In genomic region chr15:35595656-35596055, GRCh38 we compare ENCODE assay signal across 25 cellular contexts.
"Had no signal": no experiment of that assay in that cellular context is flagged by ENCODE, and none has a peak within 500 bp of the region (broad histone marks: within the 10 kb centered on the region; RNA-seq: fewer than 3 reads in every experiment).

No MANE protein-coding gene starts in this region.

- H3K9me3 ChIP-seq: adrenal gland, breast epithelium had no signal

- H3K4me1 Mint-ChIP-seq: activated CD4-positive, alpha-beta T cell treated with anti-CD3 and anti-CD28 coated beads for 36 hours; activated naive CD8-positive, alpha-beta T cell treated with anti-CD3 and anti-CD28 coated beads, Interleukin-2, amount 10 ng/mL, durations not matched to agents 7 days and 5 days; T-cell had no signal

- H3K27ac ChIP-seq: adrenal gland, breast epithelium, VCaP had no signal

- H3K4me3 ChIP-seq: adrenal gland, breast epithelium had no signal

- H3K27me3 Mint-ChIP-seq: activated naive CD8-positive, alpha-beta T cell treated with anti-CD3 and anti-CD28 coated beads, Interleukin-2, amount 10 ng/mL, durations not matched to agents 7 days and 5 days had no signal

- DNase-seq: activated CD4-positive, alpha-beta T cell treated with anti-CD3 and anti-CD28 coated beads for 36 hours; activated CD4-positive, alpha-beta T cell treated with anti-CD3 and anti-CD28 coated beads, Interleukin-2, amount 50 U/mL, for 1 hour; activated CD8-positive, alpha-beta memory T cell treated with anti-CD3 and anti-CD28 coated beads, Interleukin-2, amount 50 U/mL, for 4 hours; activated CD8-positive, alpha-beta T cell treated with anti-CD3 and anti-CD28 coated beads for 36 hours; activated naive CD4-positive, alpha-beta T cell treated with anti-CD3 and anti-CD28 coated beads, Interleukin-2, amount 50 U/mL, for 16 hours; activated naive CD8-positive, alpha-beta T cell treated with anti-CD3 and anti-CD28 coated beads, Interleukin-2, amount 10 ng/mL, durations not matched to agents 7 days and 5 days; activated T-cell treated with anti-CD3 and anti-CD28 coated beads, Interleukin-2, amount 50 U/mL, for 1 hour; adrenal gland; aorta; caudate nucleus; KG1; NCI-H1105; NCI-H1436; NCI-H1694 treated with DMSO at 0.1 percent for 48 hours; NCI-H2029 treated with DMSO at 0.1 percent for 48 hours; NCI-H345; NCI-H510A; NCI-H69; NK-92 treated with Interleukin-12 subunit alpha and Interleukin-12 subunit beta, amount 100 ng/mL, for 24 hours; SIG-M5; T-cell; T-helper 2 cell; T1000 had no signal

- ATAC-seq: activated CD4-positive, alpha-beta T cell treated with anti-CD3 and anti-CD28 coated beads for 36 hours; activated CD8-positive, alpha-beta T cell treated with anti-CD3 and anti-CD28 coated beads for 36 hours; T-cell had no signal

- H3K36me3 Mint-ChIP-seq: activated naive CD8-positive, alpha-beta T cell treated with anti-CD3 and anti-CD28 coated beads, Interleukin-2, amount 10 ng/mL, durations not matched to agents 7 days and 5 days; T-cell had no signal

- H3K4me3 Mint-ChIP-seq: activated CD4-positive, alpha-beta T cell treated with anti-CD3 and anti-CD28 coated beads for 36 hours; activated CD8-positive, alpha-beta T cell treated with anti-CD3 and anti-CD28 coated beads for 36 hours; activated naive CD8-positive, alpha-beta T cell treated with anti-CD3 and anti-CD28 coated beads, Interleukin-2, amount 10 ng/mL, durations not matched to agents 7 days and 5 days; T-cell had no signal

- H3K27me3 ChIP-seq: adrenal gland, breast epithelium had no signal

- H3K36me3 ChIP-seq: adrenal gland, breast epithelium had no signal

- H3K27ac Mint-ChIP-seq: activated CD4-positive, alpha-beta T cell treated with anti-CD3 and anti-CD28 coated beads for 36 hours; activated CD8-positive, alpha-beta T cell treated with anti-CD3 and anti-CD28 coated beads for 36 hours; activated naive CD8-positive, alpha-beta T cell treated with anti-CD3 and anti-CD28 coated beads, Interleukin-2, amount 10 ng/mL, durations not matched to agents 7 days and 5 days; T-cell had no signal
